Comparison of ENCODE assay signal across 9 cellular contexts in genomic region chr9:75147638-75148037, GRCh38. TPM values are rescaled to one million over a fixed set of nuclear protein-coding genes. Genes with fewer than 3 reads are reported as not detected.
DNase-seq lines count a peak whose midpoint lies in the region; ATAC-seq and TF ChIP-seq lines count a peak whose summit lies in the region.
"Had no signal": no experiment of that assay in that cellular context is flagged by ENCODE, and none has a peak within 500 bp of the region (broad histone marks: within the 10 kb centered on the region; RNA-seq: fewer than 3 reads in every experiment).

No MANE protein-coding gene starts in this region.

- peaks cover 73% of the 10 kb centered on the region for H3K4me1 Mint-ChIP-seq in activated naive CD4-positive, alpha-beta T cell treated with anti-CD3 and anti-CD28 coated beads, Interleukin-2, amount 50 U/mL, for 24 hours

- no peaks in the 10 kb centered on the region for H3K27me3 Mint-ChIP-seq in activated naive CD4-positive, alpha-beta T cell treated with anti-CD3 and anti-CD28 coated beads, Interleukin-2, amount 50 U/mL, for 24 hours

- no peak overlapping the region for H3K14ac ChIP-seq in IMR-90 (replicated peaks; ENCODE audit: low read depth, low read length)

- no peak overlapping the region for H2AK9ac ChIP-seq in IMR-90 (replicated peaks; ENCODE audit: low read depth, low read length, poor library complexity)

- no peak for TF ChIP-seq POLR2A in IMR-90 (IDR thresholded peaks at IDR 0.05; ENCODE audit: low read depth, low read length)
- TF ChIP-seq POLR2A in transverse colon (IDR thresholded peaks at IDR 0.05) = no peak
- no peak for TF ChIP-seq POLR2A in tibial nerve (IDR thresholded peaks at IDR 0.05)

- peak overlapping the region; percentile 16; the same call in 1 of the 2 replicates for H3K4me2 ChIP-seq in IMR-90 (ENCODE audit: low read depth, low read length)

- no peak overlapping the region for H3K23ac ChIP-seq in IMR-90 (ENCODE audit: low read depth, low read length)

- 0 out of 4 replicates have a peak, but pooled peaks cover 0 to 6% of the 10 kb centered on the region in 2 experiments for H3K79me1 ChIP-seq in IMR-90 (ENCODE audit: low read depth in 1 of 2, low read length in 2 of 2)

- intact Hi-C loops in IMR-90 (cut with micrococcal nuclease) = loop anchor here (1.0 to 5.0 kb wide), 3 partner anchors 40 to 109 kb away; no protein-coding TSS in a partner anchor
- intact Hi-C loops in transverse colon (cut with DNase I; ENCODE audit: low total_unique reads) = no loop called here

- TF ChIP-seq RAD21 in IMR-90 (IDR thresholded peaks at IDR 0.05; ENCODE audit: low read length) = no peak

- peak overlapping the region; percentile 83 for H3K4me3 Mint-ChIP-seq in activated naive CD4-positive, alpha-beta T cell treated with anti-CD3 and anti-CD28 coated beads, Interleukin-2, amount 50 U/mL, for 24 hours

- peak overlapping the region in 1 of 2 experiments; percentile 54; a peak in 1 of 4 replicates for H4K8ac ChIP-seq in IMR-90 (ENCODE audit: low read depth in 2 of 2, low read length in 2 of 2)

- H2BK5ac ChIP-seq in IMR-90 (ENCODE audit: low read depth, low read length, poor library complexity, severe bottlenecking) = peak overlapping the region; percentile 89

- H4K5ac ChIP-seq in IMR-90 (ENCODE audit: low read depth, low read length) = peak overlapping the region; percentile 5; the same call in 1 of the 2 replicates

- peak overlapping the region; percentile 65 for H2BK20ac ChIP-seq in IMR-90 (ENCODE audit: low read depth, low read length)

- H2BK15ac ChIP-seq in IMR-90 (ENCODE audit: low read depth, low read length) = no peak overlapping the region

- peaks cover 4% of the 10 kb centered on the region for H3K4me1 ChIP-seq in IMR-90 (ENCODE audit: control insufficient read depth, insufficient read depth, low read length)
- H3K4me1 ChIP-seq in transverse colon = peaks cover 0 to 8% (median 0%) of the 10 kb centered on the region in 4 donors
- peaks cover 0 to 13% (median 9%) of the 10 kb centered on the region in 4 donors for H3K4me1 ChIP-seq in tibial nerve
- H3K4me1 ChIP-seq in SJCRH30 = peaks cover 9% of the 10 kb centered on the region

- 0 out of 2 replicates have a peak overlapping the region, but pooled peaks have one; percentile 16 for H3K4ac ChIP-seq in IMR-90 (ENCODE audit: low read depth, low read length)

- WGBS in IMR-90 (ENCODE audit: extremely low coverage in 2 of 2, insufficient read length in 1 of 2), 2 experiments = no CpG with 5 or more reads among the region's 4 CpGs
- 54 to 58% methylated on average over 4 of the region's 4 CpGs for WGBS in transverse colon (ENCODE audit: low coverage in 1 of 2), 2 donors
- 39 to 44% methylated on average over 4 of the region's 4 CpGs for WGBS in tibial nerve, 2 donors

- H3K9ac ChIP-seq in IMR-90 (ENCODE audit: low read depth, low read length) = no peak overlapping the region

- H3K27ac Mint-ChIP-seq in activated naive CD4-positive, alpha-beta T cell treated with anti-CD3 and anti-CD28 coated beads, Interleukin-2, amount 50 U/mL, for 24 hours = peak overlapping the region; percentile 97

- H3K9me3 Mint-ChIP-seq in activated naive CD4-positive, alpha-beta T cell treated with anti-CD3 and anti-CD28 coated beads, Interleukin-2, amount 50 U/mL, for 24 hours = peaks cover 14% of the 10 kb centered on the region

- no TSS peak for BruUV-seq in IMR-90 (replicated peaks; lab: Mats Ljungman, UMichigan)

- POLR2A ChIA-PET in IMR-90 (lab: Charles Lee; ENCODE audit: unreplicated experiment) = no interaction called here

- no peak for TF ChIP-seq CTCF in IMR-90 (conservative IDR thresholded peaks at IDR 0.05; ENCODE audit: low read depth, low read length)
- TF ChIP-seq CTCF in brain microvascular endothelial cell (IDR thresholded peaks at IDR 0.05; ENCODE audit: low read depth, low read length, missing control alignments) = no peak
- no peak for TF ChIP-seq CTCF in transverse colon (IDR thresholded peaks at IDR 0.05)
- no peak for TF ChIP-seq CTCF in tibial nerve (IDR thresholded peaks at IDR 0.05)

- H3K27me3 ChIP-seq in IMR-90 (ENCODE audit: control insufficient read depth, insufficient read depth, low read length) (no peaks in the 10 kb centered on the region), brain microvascular endothelial cell (replicated peaks) (no peaks in the 10 kb centered on the region), transverse colon (no peaks in the 10 kb centered on the region), tibial nerve (no peaks in the 10 kb centered on the region), SJCRH30 (no peaks in the 10 kb centered on the region)

- H3K27ac ChIP-seq in IMR-90 (ENCODE audit: insufficient read depth, low read length) (no peak overlapping the region), brain microvascular endothelial cell (peak overlapping the region; percentile 70), transverse colon (peak overlapping the region; percentile 23 to 43 (median 37)), tibial nerve (peak overlapping the region in 1 of 4 donors; percentile 15), SJCRH30 (no peak overlapping the region)
- H3K27ac ChIP-seq: C4-2B had no signal

- no peak overlapping the region for H3K4me3 ChIP-seq in IMR-90 (ENCODE audit: insufficient read depth, low read depth, low read length)
- H3K4me3 ChIP-seq in brain microvascular endothelial cell (ENCODE audit: low read depth, low read length) = no peak overlapping the region
- H3K4me3 ChIP-seq in transverse colon = no peak overlapping the region
- no peak overlapping the region for H3K4me3 ChIP-seq in tibial nerve
- H3K4me3 ChIP-seq in SJCRH30 = no peak overlapping the region

- H2BK120ac ChIP-seq in IMR-90 (ENCODE audit: low read depth, low read length) = peak overlapping the region; percentile 72

- no peak overlapping the region for H2AK5ac ChIP-seq in IMR-90 (ENCODE audit: low read depth, low read length)

- H3K9me1 ChIP-seq in IMR-90 (ENCODE audit: insufficient read depth, low read length) = peaks cover 10% of the 10 kb centered on the region

- no peak for DNase-seq in activated naive CD4-positive, alpha-beta T cell (lab: John Stamatoyannopoulos, UW)
- DNase-seq in IMR-90 (peak; percentile 19), brain microvascular endothelial cell (peak; percentile 11), transverse colon (no peak), tibial nerve (ENCODE audit: low spot score in 2 of 2) (no peak), SJCRH30 (no peak)

- peak overlapping the region; percentile 43; the same call in 1 of the 2 replicates for H3K18ac ChIP-seq in IMR-90 (ENCODE audit: low read depth, low read length)

- ATAC-seq in IMR-90 (ENCODE audit: low read depth) (no peak), HG02642 (IDR thresholded peaks at IDR 0.05; ENCODE audit: poor library complexity, unreplicated experiment) (no peak)

- peaks cover 22% of the 10 kb centered on the region for H3K36me3 Mint-ChIP-seq in activated naive CD4-positive, alpha-beta T cell treated with anti-CD3 and anti-CD28 coated beads, Interleukin-2, amount 50 U/mL, for 24 hours

- H4K91ac ChIP-seq in IMR-90 (ENCODE audit: insufficient read depth, low read depth, low read length) = no peak overlapping the region

- in situ Hi-C loops in IMR-90 (cut with MboI; ENCODE audit: low sequenced_read_pairs) = no loop called here
- in situ Hi-C loops in brain microvascular endothelial cell (cut with HindIII; ENCODE audit: low pct_ligation_motif_present, low sequenced_read_pairs) = no loop called here
- in situ Hi-C loops in transverse colon (cut with MboI; ENCODE audit: low pct_ligation_motif_present in 1 of 4, low pct_unique_long_range_greater_than_20kb in 1 of 4, low sequenced_read_pairs in 3 of 4) = no loop called here

- H3K9me3 ChIP-seq in IMR-90 (ENCODE audit: control insufficient read depth, insufficient read depth, low read length) = no peaks in the 10 kb centered on the region
- H3K9me3 ChIP-seq in transverse colon = peaks cover 0 to 9% of the 10 kb centered on the region in 2 donors
- peaks cover 0 to 9% (median 2%) of the 10 kb centered on the region in 4 donors for H3K9me3 ChIP-seq in tibial nerve
- H3K9me3 ChIP-seq in SJCRH30 (replicated peaks) = 0 out of 2 replicates have a peak, but pooled peaks cover 4% of the 10 kb centered on the region

- H3K36me3 ChIP-seq in IMR-90 (ENCODE audit: control insufficient read depth, insufficient read depth, low read length) (0 out of 2 replicates have a peak, but pooled peaks cover 4% of the 10 kb centered on the region), brain microvascular endothelial cell (replicated peaks) (no peaks in the 10 kb centered on the region), transverse colon (peaks cover 0 to 31% (median 12%) of the 10 kb centered on the region in 4 donors), tibial nerve (peaks cover 0 to 61% (median 15%) of the 10 kb centered on the region in 3 donors), SJCRH30 (peaks cover 26% of the 10 kb centered on the region)

- H3K56ac ChIP-seq in IMR-90 (ENCODE audit: extremely low read depth, insufficient read depth, low read length) = no peak overlapping the region

- CTCF ChIA-PET in IMR-90 (lab: Yijun Ruan, JAX) = interaction anchor here (0.7 kb wide), 1 partner anchor 57 kb away, joined by 3 read pairs; no protein-coding TSS in a partner anchor

- no peak overlapping the region for H2AFZ ChIP-seq in IMR-90 (replicated peaks; ENCODE audit: low read length, poor library complexity)

- dilution Hi-C loops in IMR-90 (cut with HindIII; ENCODE audit: low sequenced_read_pairs, unreplicated experiment) = no loop called here

- TF ChIP-seq EP300 in transverse colon (IDR thresholded peaks at IDR 0.05; ENCODE audit: low read depth) (no peak), tibial nerve (IDR thresholded peaks at IDR 0.05) (no peak)

- no peaks in the 10 kb centered on the region; the same call in 1 of the 2 replicates for H4K20me1 ChIP-seq in IMR-90 (ENCODE audit: insufficient read depth, low read length)

TF ChIP-seq in IMR-90, 13 proteins besides CTCF, POLR2A, EP300 and RAD21 (continues in another document):
- no peak for TF ChIP-seq SMC3 (IDR thresholded peaks at IDR 0.05; ENCODE audit: low read depth, low read length)

RNA-seq across cellular contexts. Expression of gene OSTF1, which starts 59.3 kb away (rescaled TPM):
- 41.6 and 50.0 TPM in 2 replicates for total RNA-seq in IMR-90 (2012; rRNA removed)
- 15.4 and 17.1 TPM in 2 replicates for polyA plus RNA-seq in IMR-90 (2012; rRNA removed)
- polyA plus RNA-seq in IMR-90 (2012; cell fraction: cytosol; rRNA removed) = 4.7 and 5.2 TPM in 2 replicates
- 0.84 and 6.2 TPM in 2 replicates for polyA plus RNA-seq in IMR-90 (2012; cell fraction: nucleus; rRNA removed; ENCODE audit: low replicate concordance)
- total RNA-seq in transverse colon = 10 to 100 TPM in 2 of 4 donors, 1 to 10 TPM in 1, under 1 TPM in 1; 0.60 to 37.8 (median 19.0) TPM
- total RNA-seq in tibial nerve = 10 to 100 TPM; 20.7 to 34.5 (median 24.8) TPM
- total RNA-seq in SJCRH30 (2014; rRNA removed; shearing (Covaris generic)) = 49.2 and 49.6 TPM in 2 replicates

RNA-seq across cellular contexts. Expression of gene NMRK1, which starts 59.7 kb away (rescaled TPM):
- 5.7 and 6.7 TPM in 2 replicates for total RNA-seq in IMR-90 (2012; rRNA removed)
- 5.3 and 5.9 TPM in 2 replicates for polyA plus RNA-seq in IMR-90 (2012; rRNA removed)
- polyA plus RNA-seq in IMR-90 (2012; cell fraction: cytosol; rRNA removed) = 1.8 and 2.0 TPM in 2 replicates
- 1.8 and 18.7 TPM in 2 replicates for polyA plus RNA-seq in IMR-90 (2012; cell fraction: nucleus; rRNA removed; ENCODE audit: low replicate concordance)
- 10 to 100 TPM in 2 of 4 donors, 1 to 10 TPM in 2; 3.4 to 36.7 (median 21.6) TPM for total RNA-seq in transverse colon
- total RNA-seq in tibial nerve = 10 to 100 TPM; 11.1 to 35.0 (median 16.2) TPM
- total RNA-seq in SJCRH30 (2014; rRNA removed; shearing (Covaris generic)) = 53.3 and 55.0 TPM in 2 replicates

Comparison
In these comparisons a context has a peak if more than half of its experiments do, and no peak if none do; other contexts are left out.
1. DNase-seq: peak in IMR-90 (single experiment) and brain microvascular endothelial cell (single experiment); none in activated naive CD4-positive, alpha-beta T cell (0 of 4), transverse colon (single experiment), tibial nerve (0 of 2) and SJCRH30 (0 of 2).
2. H3K27ac ChIP-seq: peak in brain microvascular endothelial cell (single experiment) and transverse colon (4 of 4); none in IMR-90 (single experiment) and SJCRH30 (single experiment).